Comparison of ENCODE assay signal across 1 cellular context in the genomic region with DNA sequence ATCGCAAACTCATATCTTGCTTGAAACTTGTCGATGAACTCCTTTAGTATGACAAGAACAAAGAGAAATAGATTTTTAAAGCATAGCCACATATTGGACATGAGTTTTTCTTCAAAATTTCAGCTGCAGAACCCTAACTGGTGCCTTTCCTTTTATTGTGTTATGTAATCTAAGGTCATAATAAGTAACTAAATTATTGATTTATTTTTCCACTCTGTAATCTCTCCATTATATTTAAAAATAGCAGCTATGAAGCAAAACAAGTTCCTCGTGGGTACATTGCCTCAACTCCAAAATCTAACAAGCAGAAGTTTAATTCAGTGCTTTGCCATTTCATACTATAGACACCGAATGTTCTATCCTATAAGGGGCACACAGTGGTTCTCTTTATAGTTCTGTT.
TF ChIP-seq lines count a peak whose summit lies in the region.

No MANE protein-coding gene starts in this region.

TF ChIP-seq in HepG2, 621 proteins besides CTCF, POLR2A, EP300 and RAD21 (continued from another document):
- TF ChIP-seq, protein P1, sequence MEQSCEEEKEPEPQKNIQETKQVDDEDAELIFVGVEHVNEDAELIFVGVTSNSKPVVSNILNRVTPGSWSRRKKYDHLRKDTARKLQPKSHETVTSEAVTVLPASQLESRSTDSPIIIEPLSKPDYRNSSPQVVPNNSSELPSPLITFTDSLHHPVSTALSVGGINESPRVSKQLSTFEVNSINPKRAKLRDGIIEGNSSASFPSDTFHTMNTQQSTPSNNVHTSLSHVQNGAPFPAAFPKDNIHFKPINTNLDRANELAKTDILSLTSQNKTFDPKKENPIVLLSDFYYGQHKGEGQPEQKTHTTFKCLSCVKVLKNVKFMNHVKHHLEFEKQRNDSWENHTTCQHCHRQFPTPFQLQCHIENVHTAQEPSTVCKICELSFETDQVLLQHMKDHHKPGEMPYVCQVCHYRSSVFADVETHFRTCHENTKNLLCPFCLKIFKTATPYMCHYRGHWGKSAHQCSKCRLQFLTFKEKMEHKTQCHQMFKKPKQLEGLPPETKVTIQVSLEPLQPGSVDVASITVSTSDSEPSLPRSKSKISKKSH (CRISPR knock-in tag; IDR thresholded peaks at IDR 0.05; ENCODE audit: borderline replicate concordance), result no peak
- TF ChIP-seq ZNF326 (CRISPR knock-in tag; IDR thresholded peaks at IDR 0.05; ENCODE audit: borderline replicate concordance) (no peak), ZNF160 (CRISPR knock-in tag; IDR thresholded peaks at IDR 0.05) (no peak), HNRNPUL1 (IDR thresholded peaks at IDR 0.05; ENCODE audit: low read depth, low read length) (no peak), ZNF570 (CRISPR knock-in tag; IDR thresholded peaks at IDR 0.05; ENCODE audit: borderline replicate concordance) (no peak), ZNF772 (CRISPR knock-in tag; IDR thresholded peaks at IDR 0.05) (no peak)
